1 cellular context compared by ENCODE assay signal in genomic region chr3:15427182-15427880, GRCh38.
TF ChIP-seq lines count a peak whose summit lies in the region.

EAF1 (plus strand) TSS chr3:15427598; CDS start chr3:15427780, 182 bp downstream.
METTL6 (minus strand) TSS chr3:15427544; CDS start chr3:15426511, 1,033 bp downstream.

TF ChIP-seq in HepG2, 621 proteins besides CTCF, POLR2A, EP300 and RAD21 (continued from another document and continues in another):
- no peak for TF ChIP-seq HNF1B (CRISPR knock-in tag; IDR thresholded peaks at IDR 0.05)
- TF ChIP-seq ARID2 (CRISPR knock-in tag; IDR thresholded peaks at IDR 0.05; ENCODE audit: borderline replicate concordance), result 0 out of 2 replicates have a peak, but pooled peaks have one; percentile 63
- peak; percentile 56; the same call in 1 of the 2 replicates for TF ChIP-seq AHDC1 (CRISPR knock-in tag; IDR thresholded peaks at IDR 0.05; ENCODE audit: borderline replicate concordance)
- no peak for TF ChIP-seq ATF7-NPFF (CRISPR knock-in tag; IDR thresholded peaks at IDR 0.05; ENCODE audit: low read depth)
- TF ChIP-seq RFXAP (CRISPR knock-in tag; IDR thresholded peaks at IDR 0.05; ENCODE audit: borderline replicate concordance), result 0 out of 2 replicates have a peak, but pooled peaks have one; percentile 42
- TF ChIP-seq TBX3 (IDR thresholded peaks at IDR 0.05; ENCODE audit: borderline replicate concordance), result no peak
- no peak for TF ChIP-seq SCMH1 (CRISPR knock-in tag; IDR thresholded peaks at IDR 0.05; ENCODE audit: borderline replicate concordance)
- no peak for TF ChIP-seq SUZ12 (IDR thresholded peaks at IDR 0.05; ENCODE audit: low read depth, low read length)
- TF ChIP-seq DNMT3B (CRISPR knock-in tag; conservative IDR thresholded peaks at IDR 0.05), result 0 out of 2 replicates have a peak, but pooled peaks have one; percentile 46
- TF ChIP-seq HNRNPL (IDR thresholded peaks at IDR 0.05; ENCODE audit: low read depth, low read length), result 0 out of 2 replicates have a peak, but pooled peaks have one; percentile 42
- TF ChIP-seq IRF2 (CRISPR knock-in tag; IDR thresholded peaks at IDR 0.05), result 0 out of 2 replicates have a peak, but pooled peaks have one; percentile 57
- no peak for TF ChIP-seq ZNF235 (CRISPR knock-in tag; IDR thresholded peaks at IDR 0.05; ENCODE audit: borderline replicate concordance)
- no peak for TF ChIP-seq MEIS2 (CRISPR knock-in tag; IDR thresholded peaks at IDR 0.05)
- TF ChIP-seq ZFP90 (CRISPR knock-in tag; IDR thresholded peaks at IDR 0.05; ENCODE audit: borderline replicate concordance), result peak; percentile 65; the same call in 1 of the 2 replicates
- peak; percentile 64; the same call in 1 of the 2 replicates for TF ChIP-seq ZNF746 (CRISPR knock-in tag; IDR thresholded peaks at IDR 0.05)
- peak; percentile 7; the same call in 1 of the 2 replicates for TF ChIP-seq PAXIP1 (CRISPR knock-in tag; conservative IDR thresholded peaks at IDR 0.05)
- no peak for TF ChIP-seq NONO (IDR thresholded peaks at IDR 0.05)
- TF ChIP-seq NONO (CRISPR knock-in tag; conservative IDR thresholded peaks at IDR 0.05), result 0 out of 2 replicates have a peak, but pooled peaks have one; percentile 32
- TF ChIP-seq ELF4 (CRISPR knock-in tag; IDR thresholded peaks at IDR 0.05; ENCODE audit: borderline replicate concordance), result peak; percentile 61; the same call in 1 of the 2 replicates
- TF ChIP-seq HNRNPUL1 (IDR thresholded peaks at IDR 0.05; ENCODE audit: low read depth, low read length), result no peak
- 0 out of 2 replicates have a peak, but pooled peaks have one; percentile 71 for TF ChIP-seq ZNF510 (CRISPR knock-in tag; IDR thresholded peaks at IDR 0.05; ENCODE audit: low read depth)
- no peak for TF ChIP-seq ZNF124 (CRISPR knock-in tag; IDR thresholded peaks at IDR 0.05)
- no peak for TF ChIP-seq CEBPZ (IDR thresholded peaks at IDR 0.05; ENCODE audit: low read length)
- no peak for TF ChIP-seq TCF12 (IDR thresholded peaks at IDR 0.05)
- TF ChIP-seq TCF12 (CRISPR knock-in tag; IDR thresholded peaks at IDR 0.05), result no peak
- TF ChIP-seq TP53 (CRISPR knock-in tag; conservative IDR thresholded peaks at IDR 0.05), result no peak
- TF ChIP-seq ZFP62 (CRISPR knock-in tag; IDR thresholded peaks at IDR 0.05), result no peak
- TF ChIP-seq FOXO4 (CRISPR knock-in tag; conservative IDR thresholded peaks at IDR 0.05), result 0 out of 2 replicates have a peak, but pooled peaks have one; percentile 52
- no peak for TF ChIP-seq CEBPB (IDR thresholded peaks at IDR 0.05; ENCODE audit: borderline replicate concordance, low read depth, low read length)
- TF ChIP-seq ZNF747 (CRISPR knock-in tag; IDR thresholded peaks at IDR 0.05; ENCODE audit: borderline replicate concordance), result peak; percentile 12; the same call in 1 of the 2 replicates
- peak; percentile 39; the same call in 1 of the 2 replicates for TF ChIP-seq ZNF879 (CRISPR knock-in tag; IDR thresholded peaks at IDR 0.05)
- 0 out of 2 replicates have a peak, but pooled peaks have one; percentile 44 for TF ChIP-seq SRY (CRISPR knock-in tag; IDR thresholded peaks at IDR 0.05)
- TF ChIP-seq ZNF205 (CRISPR knock-in tag; IDR thresholded peaks at IDR 0.05), result no peak
- peak; percentile 70 for TF ChIP-seq NFKB2 (CRISPR knock-in tag; IDR thresholded peaks at IDR 0.05; ENCODE audit: borderline replicate concordance)
- TF ChIP-seq SNAPC2 (CRISPR knock-in tag; IDR thresholded peaks at IDR 0.05), result 0 out of 2 replicates have a peak, but pooled peaks have one; percentile 71
- TF ChIP-seq ZMAT3 (CRISPR knock-in tag; conservative IDR thresholded peaks at IDR 0.05), result 0 out of 2 replicates have a peak, but pooled peaks have one; percentile 43
- TF ChIP-seq ZGPAT (CRISPR knock-in tag; IDR thresholded peaks at IDR 0.05), result peak; percentile 57; the same call in 1 of the 2 replicates
- no peak for TF ChIP-seq MYPOP (CRISPR knock-in tag; IDR thresholded peaks at IDR 0.05)
- no peak for TF ChIP-seq ZBTB7B (CRISPR knock-in tag; IDR thresholded peaks at IDR 0.05)
